Comparison of ENCODE assay signal across 12 cellular contexts in the genomic region with DNA sequence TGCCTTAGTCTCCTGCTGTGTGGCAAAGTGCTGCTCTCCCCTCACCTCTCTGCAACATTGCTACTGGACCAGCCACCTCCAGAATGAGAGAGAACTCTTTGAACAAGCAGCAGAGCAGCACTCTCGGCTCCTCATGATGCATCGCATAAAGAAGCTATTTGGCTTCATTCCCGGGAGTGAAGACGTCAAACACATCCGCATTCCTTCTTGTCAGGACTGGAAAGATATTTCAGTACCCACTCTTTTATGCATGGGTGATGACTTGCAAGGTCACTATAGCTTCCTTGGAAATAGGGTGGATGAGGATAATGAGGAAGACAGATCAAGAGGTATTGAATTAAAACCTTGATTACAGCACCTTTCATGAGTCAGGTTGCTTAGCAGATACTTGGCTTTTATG. TPM values are rescaled to one million over a fixed set of nuclear protein-coding genes. Genes with fewer than 3 reads are reported as not detected.
DNase-seq lines count a peak whose midpoint lies in the region; ATAC-seq, FAIRE-seq and TF ChIP-seq lines count a peak whose summit lies in the region.
"Had no signal": no experiment of that assay in that cellular context is flagged by ENCODE, and none has a peak within 500 bp of the region (broad histone marks: within the 10 kb centered on the region; RNA-seq: fewer than 3 reads in every experiment).

No MANE protein-coding gene starts in this region.

- no peaks in the 10 kb centered on the region for H3K9me3 Mint-ChIP-seq in MCF 10A (ENCODE audit: unreplicated experiment)
- no peaks in the 10 kb centered on the region for H3K9me3 Mint-ChIP-seq in activated T-cell treated with anti-CD3 and anti-CD28 coated beads, Interleukin-2, amount 50 U/mL, for 4 hours
- H3K9me3 Mint-ChIP-seq in stimulated activated naive CD8-positive, alpha-beta T cell treated with anti-CD3 and anti-CD28 coated beads, Interleukin-15, amount 100 ng/mL, for 72 hours = no peaks in the 10 kb centered on the region
- H3K9me3 Mint-ChIP-seq: neural progenitor cell had no signal

- TF ChIP-seq EP300 in HepG2 (IDR thresholded peaks at IDR 0.05; ENCODE audit: low read depth in 2 of 2, low read length in 2 of 2) (no peak), HepG2 (CRISPR knock-in tag; IDR thresholded peaks at IDR 0.05; ENCODE audit: borderline replicate concordance) (no peak)

- no peak overlapping the region for H3K27ac ChIP-seq in HepG2 (ENCODE audit: extremely low read length, insufficient read depth, low read length)
- H3K27ac ChIP-seq: colonic mucosa, neural progenitor cell had no signal

- no peak overlapping the region for H3K9ac ChIP-seq in HepG2 (ENCODE audit: insufficient read depth, low read depth, low read length)
- H3K9ac ChIP-seq: neural progenitor cell had no signal

- no peak overlapping the region for H3K4me2 ChIP-seq in HepG2 (ENCODE audit: low read depth, low read length)
- H3K4me2 ChIP-seq: neural progenitor cell had no signal

- POLR2A ChIA-PET in MCF 10A (lab: Yijun Ruan, JAX) = interaction anchor here (0.6 to 2.9 kb wide), 5 partner anchors 13 to 304 kb away, joined by 4 to 24 read pairs (median 6); partner anchors contain the start of genes RWDD1, TRAPPC3L, TSPYL1 and TSPYL4
- POLR2A ChIA-PET in HepG2 (lab: Yijun Ruan, JAX) = no interaction called here

- TF ChIP-seq RAD21 in HepG2 (CRISPR knock-in tag; IDR thresholded peaks at IDR 0.05) = no peak

- H3K27ac Mint-ChIP-seq in MCF 10A (ENCODE audit: low read depth, unreplicated experiment) = no peak overlapping the region
- no peak overlapping the region for H3K27ac Mint-ChIP-seq in stimulated activated naive CD8-positive, alpha-beta T cell treated with anti-CD3 and anti-CD28 coated beads, Interleukin-15, amount 100 ng/mL, for 72 hours
- H3K27ac Mint-ChIP-seq: neural progenitor cell had no signal

- peaks cover 14% of the 10 kb centered on the region for H3K4me1 ChIP-seq in HepG2 (ENCODE audit: insufficient read depth, low read length)
- H3K4me1 ChIP-seq: colonic mucosa, neural progenitor cell had no signal

- WGBS in HepG2 (ENCODE audit: low lambda C conversion rate) = 11% methylated on average over 5 of the region's 5 CpGs

- ATAC-seq in HepG2 (no peak), GM18519 (IDR thresholded peaks at IDR 0.05; ENCODE audit: low FRiP score, unreplicated experiment) (no peak)
- ATAC-seq in activated T-cell treated with anti-CD3 and anti-CD28 coated beads, Interleukin-2, amount 50 U/mL, for 4 hours = no peak
- ATAC-seq in stimulated activated naive CD8-positive, alpha-beta T cell treated with anti-CD3 and anti-CD28 coated beads, Interleukin-15, amount 100 ng/mL, for 72 hours = no peak

- intact Hi-C loops in MCF 10A (cut with micrococcal nuclease) (no loop called here), HepG2 (cut with micrococcal nuclease; ENCODE audit: unreplicated experiment) (no loop called here)

- H3K4me3 Mint-ChIP-seq in MCF 10A (ENCODE audit: unreplicated experiment) = no peak overlapping the region
- no peak overlapping the region for H3K4me3 Mint-ChIP-seq in activated T-cell treated with anti-CD3 and anti-CD28 coated beads, Interleukin-2, amount 50 U/mL, for 4 hours
- H3K4me3 Mint-ChIP-seq in stimulated activated naive CD8-positive, alpha-beta T cell treated with anti-CD3 and anti-CD28 coated beads, Interleukin-15, amount 100 ng/mL, for 72 hours = no peak overlapping the region
- H3K4me3 Mint-ChIP-seq: neural progenitor cell had no signal

- DNase-seq in AG10803 (ENCODE audit: low read depth) = peak; percentile 96
- peak; percentile 53 for DNase-seq in LNCaP clone FGC (ENCODE audit: low read depth)
- DNase-seq in MCF 10A (ENCODE audit: unreplicated experiment) = peak; percentile 89
- peak; percentile 22 for DNase-seq in HepG2 (ENCODE audit: low spot score)
- DNase-seq in pons (ENCODE audit: low spot score) = no peak
- DNase-seq in activated T-cell treated with anti-CD3 and anti-CD28 coated beads, Interleukin-2, amount 50 U/mL, for 4 hours = no peak
- no peak for DNase-seq in stimulated activated naive CD8-positive, alpha-beta T cell treated with anti-CD3 and anti-CD28 coated beads, Interleukin-15, amount 100 ng/mL, for 72 hours
- DNase-seq: colonic mucosa; Kasumi-1; stimulated activated naive CD4-positive, alpha-beta T cell treated with Interleukin-2 at 50 U/mL for 16 hours had no signal

- no peak for FAIRE-seq in HepG2 (lab: Jason Lieb, UNC)

- H3K4me3 ChIP-seq in AG10803 (ENCODE audit: low read length) = no peak overlapping the region
- H3K4me3 ChIP-seq in LNCaP clone FGC (ENCODE audit: low read depth, low read length) = no peak overlapping the region
- H3K4me3 ChIP-seq in HepG2 (replicated peaks in 1 of 3; ENCODE audit: insufficient read depth in 1 of 3, low read depth in 2 of 3, low read length in 3 of 3) = no peak overlapping the region
- H3K4me3 ChIP-seq: colonic mucosa, neural progenitor cell had no signal

- no peaks in the 10 kb centered on the region for H3K36me3 ChIP-seq in HepG2 (replicated peaks in 1 of 2; ENCODE audit: control insufficient read depth in 1 of 2, insufficient read depth in 2 of 2, low read length in 2 of 2)
- H3K36me3 ChIP-seq: colonic mucosa, neural progenitor cell had no signal

- no peak for TF ChIP-seq POLR2A in HepG2 (IDR thresholded peaks at IDR 0.05; ENCODE audit: insufficient read depth in 1 of 2, low read depth in 2 of 2, low read length in 2 of 2)

- CTCF ChIA-PET in MCF 10A (lab: Yijun Ruan, JAX) (interaction anchor here (1.0 to 9.5 kb wide), 9 partner anchors 13 to 289 kb away, joined by 3 to 155 read pairs (median 8); partner anchors contain the start of genes CALHM5 and RWDD1), HepG2 (lab: Yijun Ruan, JAX; ENCODE audit: low intra/inter-chr PET ratio, low total read pairs) (no interaction called here)

- no peaks in the 10 kb centered on the region for H3K36me3 Mint-ChIP-seq in MCF 10A (ENCODE audit: insufficient read depth, unreplicated experiment)
- H3K36me3 Mint-ChIP-seq in activated T-cell treated with anti-CD3 and anti-CD28 coated beads, Interleukin-2, amount 50 U/mL, for 4 hours (ENCODE audit: insufficient read depth) = no peaks in the 10 kb centered on the region
- H3K36me3 Mint-ChIP-seq: neural progenitor cell had no signal

- H3K27me3 ChIP-seq in HepG2 (ENCODE audit: control insufficient read depth in 1 of 2, insufficient read depth in 2 of 2, low read length in 2 of 2) = peaks cover 0 to 5% of the 10 kb centered on the region in 2 experiments; a peak in 3 of 5 replicates
- H3K27me3 ChIP-seq: colonic mucosa, neural progenitor cell had no signal

- peaks cover 13% of the 10 kb centered on the region for H3K4me1 Mint-ChIP-seq in MCF 10A (ENCODE audit: insufficient read depth, unreplicated experiment)
- H3K4me1 Mint-ChIP-seq in activated T-cell treated with anti-CD3 and anti-CD28 coated beads, Interleukin-2, amount 50 U/mL, for 4 hours (ENCODE audit: low read depth) = peaks cover 3% of the 10 kb centered on the region
- no peaks in the 10 kb centered on the region for H3K4me1 Mint-ChIP-seq in stimulated activated naive CD8-positive, alpha-beta T cell treated with anti-CD3 and anti-CD28 coated beads, Interleukin-15, amount 100 ng/mL, for 72 hours

- TF ChIP-seq CTCF in AG10803 (conservative IDR thresholded peaks at IDR 0.05; ENCODE audit: low read length) (no peak), LNCaP clone FGC (IDR thresholded peaks at IDR 0.05; ENCODE audit: control insufficient read depth, extremely low read depth, insufficient read depth) (no peak), MCF 10A (IDR thresholded peaks at IDR 0.05; ENCODE audit: unreplicated experiment) (no peak), HepG2 (CRISPR knock-in tag; IDR thresholded peaks at IDR 0.05) (no peak)

- H4K20me1 ChIP-seq in HepG2 (ENCODE audit: insufficient read depth, low read length) = no peaks in the 10 kb centered on the region

- H3K9me3 ChIP-seq in HepG2 (ENCODE audit: low read length) = no peaks in the 10 kb centered on the region
- H3K9me3 ChIP-seq: colonic mucosa had no signal

- BruUV-seq in MCF 10A (replicated peaks; lab: Mats Ljungman, UMichigan) = no TSS peak
- no TSS peak for BruUV-seq in HepG2 (replicated peaks; lab: Mats Ljungman, UMichigan)

- no peak overlapping the region for H2AFZ ChIP-seq in HepG2 (ENCODE audit: low read length)
- H2AFZ ChIP-seq: neural progenitor cell had no signal

- no peaks in the 10 kb centered on the region for H3K27me3 Mint-ChIP-seq in MCF 10A (ENCODE audit: insufficient read depth, unreplicated experiment)
- peaks cover 12% of the 10 kb centered on the region for H3K27me3 Mint-ChIP-seq in activated T-cell treated with anti-CD3 and anti-CD28 coated beads, Interleukin-2, amount 50 U/mL, for 4 hours (ENCODE audit: low read depth)
- peaks cover 17% of the 10 kb centered on the region for H3K27me3 Mint-ChIP-seq in stimulated activated naive CD8-positive, alpha-beta T cell treated with anti-CD3 and anti-CD28 coated beads, Interleukin-15, amount 100 ng/mL, for 72 hours

- H3K79me2 ChIP-seq in HepG2 (ENCODE audit: insufficient read depth, low read length) = no peaks in the 10 kb centered on the region

- in situ Hi-C loops in HepG2 (cut with HindIII; ENCODE audit: extremely low pct_ligation_motif_present, low pct_unique_long_range_greater_than_20kb) = no loop called here

RNA-seq across cellular contexts. Expression of gene CALHM4, which starts 4.3 kb away (rescaled TPM):
- total RNA-seq in MCF 10A (2022) (not detected in 2 replicates), HepG2 (2016; rRNA removed; fragmentation: Illumina TruSeq; extraction: Trizol) (not detected in 2 replicates)
- total RNA-seq in HepG2 (2016; cell fraction: cytosol; rRNA removed; fragmentation: Illumina TruSeq; extraction: Trizol; ENCODE audit: low read depth) = not detected in 2 replicates
- not detected in 2 replicates for total RNA-seq in HepG2 (2016; cell fraction: insoluble cytoplasmic fraction; rRNA removed; fragmentation: Illumina TruSeq; extraction: Trizol)
- total RNA-seq in HepG2 (2016; cell fraction: membrane; rRNA removed; fragmentation: Illumina TruSeq; extraction: Trizol) = not detected in 2 replicates
- total RNA-seq in HepG2 (2016; cell fraction: nucleus; rRNA removed; fragmentation: Illumina TruSeq; extraction: Trizol) = not detected in 2 replicates
- polyA plus RNA-seq in HepG2 (2011; rRNA removed) = not detected in 2 replicates
- 0.05 TPM in 2 replicates for polyA plus RNA-seq in HepG2 (2011; cell fraction: cytosol; rRNA removed)
- not detected in 2 replicates for polyA plus RNA-seq in HepG2 (2011; cell fraction: nucleus; rRNA removed)
- polyA plus RNA-seq in HepG2 (2012) = 0.44 TPM in 1 of 2 replicates, not detected in the other
- not detected in 2 replicates for polyA plus RNA-seq in HepG2 (2016; cell fraction: cytosol; fragmentation: Illumina TruSeq; extraction: Trizol; ENCODE audit: low read depth)
- not detected in 2 replicates for polyA plus RNA-seq in HepG2 (2016; cell fraction: insoluble cytoplasmic fraction; fragmentation: Illumina TruSeq; extraction: Trizol; ENCODE audit: low read depth)
- not detected in 2 replicates for polyA plus RNA-seq in HepG2 (2016; cell fraction: membrane; fragmentation: Illumina TruSeq; extraction: Trizol; ENCODE audit: low read depth)
- polyA plus RNA-seq in HepG2 (2016; cell fraction: nucleus; fragmentation: Illumina TruSeq; extraction: Trizol; ENCODE audit: insufficient read depth, low read depth) = not detected in 2 replicates
- polyA minus RNA-seq in HepG2 (2011; rRNA and poly(A)+ RNA removed; ENCODE audit: low replicate concordance) = 0.28 TPM in 1 of 2 replicates, not detected in the other
- not detected in 2 replicates for polyA minus RNA-seq in HepG2 (2011; cell fraction: cytosol; rRNA and poly(A)+ RNA removed)
- not detected in 2 replicates for polyA minus RNA-seq in HepG2 (2011; cell fraction: nucleus; rRNA and poly(A)+ RNA removed)
- total RNA-seq in activated T-cell treated with anti-CD3 and anti-CD28 coated beads, Interleukin-2, amount 50 U/mL, for 4 hours = not detected
- total RNA-seq: colonic mucosa had no signal

RNA-seq across cellular contexts. Expression of gene TRAPPC3L, which starts 12.4 kb away (rescaled TPM):
- total RNA-seq in MCF 10A (2022) (not detected in 2 replicates), HepG2 (2016; rRNA removed; fragmentation: Illumina TruSeq; extraction: Trizol) (not detected in 2 replicates)
- total RNA-seq in HepG2 (2016; cell fraction: cytosol; rRNA removed; fragmentation: Illumina TruSeq; extraction: Trizol; ENCODE audit: low read depth) = not detected in 2 replicates
- not detected in 2 replicates for total RNA-seq in HepG2 (2016; cell fraction: insoluble cytoplasmic fraction; rRNA removed; fragmentation: Illumina TruSeq; extraction: Trizol)
- not detected in 2 replicates for total RNA-seq in HepG2 (2016; cell fraction: membrane; rRNA removed; fragmentation: Illumina TruSeq; extraction: Trizol)
- not detected in 2 replicates for total RNA-seq in HepG2 (2016; cell fraction: nucleus; rRNA removed; fragmentation: Illumina TruSeq; extraction: Trizol)
- polyA plus RNA-seq in HepG2 (2011; rRNA removed) = not detected in 2 replicates
- not detected in 2 replicates for polyA plus RNA-seq in HepG2 (2011; cell fraction: cytosol; rRNA removed)
- polyA plus RNA-seq in HepG2 (2011; cell fraction: nucleus; rRNA removed) = not detected in 2 replicates
- not detected in 2 replicates for polyA plus RNA-seq in HepG2 (2012)
- not detected in 2 replicates for polyA plus RNA-seq in HepG2 (2016; cell fraction: cytosol; fragmentation: Illumina TruSeq; extraction: Trizol; ENCODE audit: low read depth)
- polyA plus RNA-seq in HepG2 (2016; cell fraction: insoluble cytoplasmic fraction; fragmentation: Illumina TruSeq; extraction: Trizol; ENCODE audit: low read depth) = not detected in 2 replicates
- not detected in 2 replicates for polyA plus RNA-seq in HepG2 (2016; cell fraction: membrane; fragmentation: Illumina TruSeq; extraction: Trizol; ENCODE audit: low read depth)
- polyA plus RNA-seq in HepG2 (2016; cell fraction: nucleus; fragmentation: Illumina TruSeq; extraction: Trizol; ENCODE audit: insufficient read depth, low read depth) = not detected in 2 replicates
- polyA minus RNA-seq in HepG2 (2011; rRNA and poly(A)+ RNA removed; ENCODE audit: low replicate concordance) = 2.7 TPM in 1 of 2 replicates, not detected in the other
- polyA minus RNA-seq in HepG2 (2011; cell fraction: cytosol; rRNA and poly(A)+ RNA removed) = not detected in 2 replicates
- polyA minus RNA-seq in HepG2 (2011; cell fraction: nucleus; rRNA and poly(A)+ RNA removed) = not detected in 2 replicates
- total RNA-seq in activated T-cell treated with anti-CD3 and anti-CD28 coated beads, Interleukin-2, amount 50 U/mL, for 4 hours = not detected
- total RNA-seq: colonic mucosa had no signal

RNA-seq across cellular contexts. Expression of gene RWDD1, which starts 13.4 kb away (rescaled TPM):
- total RNA-seq in MCF 10A (2022) (41.6 and 57.2 TPM in 2 replicates), HepG2 (2016; rRNA removed; fragmentation: Illumina TruSeq; extraction: Trizol) (67.1 and 90.5 TPM in 2 replicates)
- total RNA-seq in HepG2 (2016; cell fraction: cytosol; rRNA removed; fragmentation: Illumina TruSeq; extraction: Trizol; ENCODE audit: low read depth) = 105 and 125 TPM in 2 replicates
- 63.5 and 89.9 TPM in 2 replicates for total RNA-seq in HepG2 (2016; cell fraction: insoluble cytoplasmic fraction; rRNA removed; fragmentation: Illumina TruSeq; extraction: Trizol)
- 130 and 134 TPM in 2 replicates for total RNA-seq in HepG2 (2016; cell fraction: membrane; rRNA removed; fragmentation: Illumina TruSeq; extraction: Trizol)
- 31.8 and 32.2 TPM in 2 replicates for total RNA-seq in HepG2 (2016; cell fraction: nucleus; rRNA removed; fragmentation: Illumina TruSeq; extraction: Trizol)
- 20.9 and 27.4 TPM in 2 replicates for polyA plus RNA-seq in HepG2 (2011; rRNA removed)
- 15.5 and 18.4 TPM in 2 replicates for polyA plus RNA-seq in HepG2 (2011; cell fraction: cytosol; rRNA removed)
- polyA plus RNA-seq in HepG2 (2011; cell fraction: nucleus; rRNA removed) = 4.1 and 4.9 TPM in 2 replicates
- 36.7 and 37.0 TPM in 2 replicates for polyA plus RNA-seq in HepG2 (2012)
- 175 and 218 TPM in 2 replicates for polyA plus RNA-seq in HepG2 (2016; cell fraction: cytosol; fragmentation: Illumina TruSeq; extraction: Trizol; ENCODE audit: low read depth)
- polyA plus RNA-seq in HepG2 (2016; cell fraction: insoluble cytoplasmic fraction; fragmentation: Illumina TruSeq; extraction: Trizol; ENCODE audit: low read depth) = 130 and 131 TPM in 2 replicates
- polyA plus RNA-seq in HepG2 (2016; cell fraction: membrane; fragmentation: Illumina TruSeq; extraction: Trizol; ENCODE audit: low read depth) = 166 and 180 TPM in 2 replicates
- polyA plus RNA-seq in HepG2 (2016; cell fraction: nucleus; fragmentation: Illumina TruSeq; extraction: Trizol; ENCODE audit: insufficient read depth, low read depth) = 53.5 and 59.6 TPM in 2 replicates
- 8.1 and 8.3 TPM in 2 replicates for polyA minus RNA-seq in HepG2 (2011; rRNA and poly(A)+ RNA removed; ENCODE audit: low replicate concordance)
- 8.3 and 9.7 TPM in 2 replicates for polyA minus RNA-seq in HepG2 (2011; cell fraction: cytosol; rRNA and poly(A)+ RNA removed)
- polyA minus RNA-seq in HepG2 (2011; cell fraction: nucleus; rRNA and poly(A)+ RNA removed) = 8.8 and 13.2 TPM in 2 replicates
- total RNA-seq in activated T-cell treated with anti-CD3 and anti-CD28 coated beads, Interleukin-2, amount 50 U/mL, for 4 hours = 10 to 100 TPM; 53.6 to 58.6 (median 57.6) TPM

RNA-seq across cellular contexts. Expression of gene CALHM5, which starts 46.4 kb away (rescaled TPM):
- total RNA-seq in MCF 10A (2022) = not detected in 2 replicates
- total RNA-seq in HepG2 (2016; rRNA removed; fragmentation: Illumina TruSeq; extraction: Trizol) = not detected in 2 replicates
- not detected in 2 replicates for total RNA-seq in HepG2 (2016; cell fraction: cytosol; rRNA removed; fragmentation: Illumina TruSeq; extraction: Trizol; ENCODE audit: low read depth)
- total RNA-seq in HepG2 (2016; cell fraction: insoluble cytoplasmic fraction; rRNA removed; fragmentation: Illumina TruSeq; extraction: Trizol) = not detected in 2 replicates
- not detected in 2 replicates for total RNA-seq in HepG2 (2016; cell fraction: membrane; rRNA removed; fragmentation: Illumina TruSeq; extraction: Trizol)
- total RNA-seq in HepG2 (2016; cell fraction: nucleus; rRNA removed; fragmentation: Illumina TruSeq; extraction: Trizol) = not detected in 2 replicates
- polyA plus RNA-seq in HepG2 (2011; rRNA removed) = not detected in 2 replicates
- polyA plus RNA-seq in HepG2 (2011; cell fraction: cytosol; rRNA removed) = not detected in 2 replicates
- polyA plus RNA-seq in HepG2 (2011; cell fraction: nucleus; rRNA removed) = not detected in 2 replicates
- not detected in 2 replicates for polyA plus RNA-seq in HepG2 (2012)
- not detected in 2 replicates for polyA plus RNA-seq in HepG2 (2016; cell fraction: cytosol; fragmentation: Illumina TruSeq; extraction: Trizol; ENCODE audit: low read depth)
- polyA plus RNA-seq in HepG2 (2016; cell fraction: insoluble cytoplasmic fraction; fragmentation: Illumina TruSeq; extraction: Trizol; ENCODE audit: low read depth) = not detected in 2 replicates
- polyA plus RNA-seq in HepG2 (2016; cell fraction: membrane; fragmentation: Illumina TruSeq; extraction: Trizol; ENCODE audit: low read depth) = not detected in 2 replicates
- polyA plus RNA-seq in HepG2 (2016; cell fraction: nucleus; fragmentation: Illumina TruSeq; extraction: Trizol; ENCODE audit: insufficient read depth, low read depth) = not detected in 2 replicates
- not detected in 2 replicates for polyA minus RNA-seq in HepG2 (2011; rRNA and poly(A)+ RNA removed; ENCODE audit: low replicate concordance)
- polyA minus RNA-seq in HepG2 (2011; cell fraction: cytosol; rRNA and poly(A)+ RNA removed) = not detected in 2 replicates
- not detected in 2 replicates for polyA minus RNA-seq in HepG2 (2011; cell fraction: nucleus; rRNA and poly(A)+ RNA removed)
- total RNA-seq in activated T-cell treated with anti-CD3 and anti-CD28 coated beads, Interleukin-2, amount 50 U/mL, for 4 hours = not detected

RNA-seq across cellular contexts. Expression of gene RSPH4A, which starts 58.4 kb away (rescaled TPM):
- total RNA-seq in MCF 10A (2022) (not detected in 2 replicates), HepG2 (2016; rRNA removed; fragmentation: Illumina TruSeq; extraction: Trizol) (0.14 and 0.40 TPM in 2 replicates)
- 0.09 and 0.20 TPM in 2 replicates for total RNA-seq in HepG2 (2016; cell fraction: cytosol; rRNA removed; fragmentation: Illumina TruSeq; extraction: Trizol; ENCODE audit: low read depth)
- 0.27 and 0.41 TPM in 2 replicates for total RNA-seq in HepG2 (2016; cell fraction: insoluble cytoplasmic fraction; rRNA removed; fragmentation: Illumina TruSeq; extraction: Trizol)
- total RNA-seq in HepG2 (2016; cell fraction: membrane; rRNA removed; fragmentation: Illumina TruSeq; extraction: Trizol) = 0.14 and 0.34 TPM in 2 replicates
- total RNA-seq in HepG2 (2016; cell fraction: nucleus; rRNA removed; fragmentation: Illumina TruSeq; extraction: Trizol) = 0.75 and 0.78 TPM in 2 replicates
- 0.08 and 0.24 TPM in 2 replicates for polyA plus RNA-seq in HepG2 (2011; rRNA removed)
- 0.05 and 0.12 TPM in 2 replicates for polyA plus RNA-seq in HepG2 (2011; cell fraction: cytosol; rRNA removed)
- polyA plus RNA-seq in HepG2 (2011; cell fraction: nucleus; rRNA removed) = 0.29 and 0.36 TPM in 2 replicates
- polyA plus RNA-seq in HepG2 (2012) = 0.04 and 0.24 TPM in 2 replicates
- polyA plus RNA-seq in HepG2 (2016; cell fraction: cytosol; fragmentation: Illumina TruSeq; extraction: Trizol; ENCODE audit: low read depth) = 0.07 TPM in 1 of 2 replicates, not detected in the other
- polyA plus RNA-seq in HepG2 (2016; cell fraction: insoluble cytoplasmic fraction; fragmentation: Illumina TruSeq; extraction: Trizol; ENCODE audit: low read depth) = 0.08 and 0.22 TPM in 2 replicates
- 0.14 and 0.32 TPM in 2 replicates for polyA plus RNA-seq in HepG2 (2016; cell fraction: membrane; fragmentation: Illumina TruSeq; extraction: Trizol; ENCODE audit: low read depth)
- polyA plus RNA-seq in HepG2 (2016; cell fraction: nucleus; fragmentation: Illumina TruSeq; extraction: Trizol; ENCODE audit: insufficient read depth, low read depth) = 1.3 and 1.8 TPM in 2 replicates
- polyA minus RNA-seq in HepG2 (2011; rRNA and poly(A)+ RNA removed; ENCODE audit: low replicate concordance) = 0.20 TPM in 1 of 2 replicates, not detected in the other
- not detected in 2 replicates for polyA minus RNA-seq in HepG2 (2011; cell fraction: cytosol; rRNA and poly(A)+ RNA removed)
- polyA minus RNA-seq in HepG2 (2011; cell fraction: nucleus; rRNA and poly(A)+ RNA removed) = 0.62 and 1.2 TPM in 2 replicates
- under 1 TPM; 0.29 to 0.43 (median 0.40) TPM for total RNA-seq in activated T-cell treated with anti-CD3 and anti-CD28 coated beads, Interleukin-2, amount 50 U/mL, for 4 hours

Comparison
In these comparisons a context has a peak if more than half of its experiments do, and no peak if none do; other contexts are left out.
1. DNase-seq: peak in AG10803 (single experiment), LNCaP clone FGC (single experiment), MCF 10A (single experiment) and HepG2 (single experiment); none in pons (single experiment), activated T-cell treated with anti-CD3 and anti-CD28 coated beads, Interleukin-2, amount 50 U/mL, for 4 hours (single experiment) and stimulated activated naive CD8-positive, alpha-beta T cell treated with anti-CD3 and anti-CD28 coated beads, Interleukin-15, amount 100 ng/mL, for 72 hours (0 of 2).